12 cellular contexts compared by ENCODE assay signal in genomic region chr9:133131506-133131905, GRCh38. TPM values are rescaled to one million over a fixed set of nuclear protein-coding genes. Genes with fewer than 3 reads are reported as not detected.
DNase-seq lines count a peak whose midpoint lies in the region.
"Had no signal": no experiment of that assay in that cellular context is flagged by ENCODE, and none has a peak within 500 bp of the region (broad histone marks: within the 10 kb centered on the region; RNA-seq: fewer than 3 reads in every experiment).

No MANE protein-coding gene starts in this region.

- H3K9me3 ChIP-seq in CD4-positive, alpha-beta memory T cell (ENCODE audit: control insufficient read depth in 1 of 2, low read length in 2 of 2), result no peaks in the 10 kb centered on the region
- peaks cover 2% of the 10 kb centered on the region for H3K9me3 ChIP-seq in trophoblast cell (ENCODE audit: insufficient read depth, low read depth, low read length)
- H3K9me3 ChIP-seq: prostate gland had no signal

- WGBS in trophoblast cell (ENCODE audit: extremely low coverage, insufficient coverage, insufficient read length), result no CpG with 5 or more reads among the region's 5 CpGs

- peaks cover 99% of the 10 kb centered on the region for H3K4me1 ChIP-seq in CD4-positive, alpha-beta memory T cell (ENCODE audit: insufficient read depth, low read length)
- H3K4me1 ChIP-seq in trophoblast cell (ENCODE audit: control insufficient read depth in 1 of 2, insufficient read depth in 2 of 2, low read length in 2 of 2), result peaks cover 34 to 35% of the 10 kb centered on the region in 2 experiments

- peaks cover 5 to 26% of the 10 kb centered on the region in 2 donors for H3K36me3 Mint-ChIP-seq in CD4-positive, alpha-beta memory T cell

- H3K27me3 Mint-ChIP-seq in CD4-positive, alpha-beta memory T cell, result no peaks in the 10 kb centered on the region

- H2BK5ac ChIP-seq in trophoblast cell (ENCODE audit: low read depth, low read length, poor library complexity), result no peak overlapping the region

- no peak overlapping the region for H3K14ac ChIP-seq in trophoblast cell (ENCODE audit: low read length)

- intact Hi-C loops in CD4-positive, alpha-beta memory T cell (cut with micrococcal nuclease), result loop anchor here (1.0 kb wide), 1 partner anchor 10 kb away; the partner anchor contains the start of gene RALGDS

- H2BK120ac ChIP-seq in trophoblast cell (ENCODE audit: insufficient read depth, low read length, poor library complexity), result no peak overlapping the region

- H3K36me3 ChIP-seq in CD4-positive, alpha-beta memory T cell (ENCODE audit: insufficient read depth, low read length), result peaks cover 5% of the 10 kb centered on the region
- peaks cover 5 to 10% of the 10 kb centered on the region in 2 experiments for H3K36me3 ChIP-seq in trophoblast cell (ENCODE audit: control insufficient read depth in 1 of 2, insufficient read depth in 2 of 2, low read length in 2 of 2)
- H3K36me3 ChIP-seq: prostate gland had no signal

- no peak overlapping the region for H2AFZ ChIP-seq in trophoblast cell (ENCODE audit: insufficient read depth, low read length, poor library complexity)

- H3K27ac Mint-ChIP-seq in CD4-positive, alpha-beta memory T cell, result peak overlapping the region; percentile 100

- H3K4me3 Mint-ChIP-seq in CD4-positive, alpha-beta memory T cell, result peak overlapping the region; percentile 69 to 93 (median 84)

- no peak overlapping the region for H3K4me2 ChIP-seq in trophoblast cell (ENCODE audit: low read length)

- peaks cover 0 to 6% (median 0%) of the 10 kb centered on the region in 8 donors for H3K9me3 Mint-ChIP-seq in CD4-positive, alpha-beta memory T cell

- H3K4ac ChIP-seq in trophoblast cell (ENCODE audit: low read depth, low read length), result no peak overlapping the region

- no peak overlapping the region for H4K12ac ChIP-seq in trophoblast cell (ENCODE audit: low read depth, low read length)

- H3K9ac ChIP-seq in trophoblast cell (ENCODE audit: low read length), result no peak overlapping the region

- H2BK12ac ChIP-seq in trophoblast cell (ENCODE audit: low read length), result no peak overlapping the region

- H4K8ac ChIP-seq in trophoblast cell (ENCODE audit: low read depth, low read length), result no peak overlapping the region

- no peak overlapping the region for H4K91ac ChIP-seq in trophoblast cell (ENCODE audit: low read depth, low read length)

- POLR2A ChIA-PET in CD4-positive, alpha-beta memory T cell (lab: Charles Lee; ENCODE audit: partially characterized antibody), result interaction anchor here (1.2 to 13.2 kb wide), 5 partner anchors 10 to 101 kb away, joined by 3 to 424 read pairs (median 17); partner anchors contain the start of genes GTF3C5 and RALGDS

- no peaks in the 10 kb centered on the region for H3K27me3 ChIP-seq in CD4-positive, alpha-beta memory T cell (ENCODE audit: insufficient read depth, low read length)
- H3K27me3 ChIP-seq in trophoblast cell (ENCODE audit: insufficient read depth, low read length), result no peaks in the 10 kb centered on the region

- peaks cover 48 to 97% (median 79%) of the 10 kb centered on the region in 4 donors for H3K4me1 Mint-ChIP-seq in CD4-positive, alpha-beta memory T cell

- peaks cover 6% of the 10 kb centered on the region for H3K79me2 ChIP-seq in trophoblast cell (ENCODE audit: control insufficient read depth, insufficient read depth, low read length, poor library complexity)

- peaks cover 10% of the 10 kb centered on the region for H3K79me1 ChIP-seq in trophoblast cell (ENCODE audit: low read length)

- H3K18ac ChIP-seq in trophoblast cell (ENCODE audit: low read length), result peak overlapping the region; percentile 15

- DNase-seq in CD4-positive, alpha-beta memory T cell, result no peak
- DNase-seq in LHCN-M2 (ENCODE audit: low read depth), result peak; percentile 86
- no peak for DNase-seq in caudate nucleus (lab: John Stamatoyannopoulos, UW)
- DNase-seq in trophoblast cell, result no peak
- no peak for DNase-seq in effector CD4-positive, alpha-beta T cell
- DNase-seq in stimulated activated CD4-positive, alpha-beta T cell treated with anti-CD3 and anti-CD28 coated beads, Interleukin-15, amount 100 ng/mL, for 24 hours, result no peak
- DNase-seq in germinal center (ENCODE audit: low spot score), result no peak
- DNase-seq in activated effector memory CD4-positive, alpha-beta T cell treated with Interleukin-2 at 50 U/mL for 16 hours, result no peak
- DNase-seq: amniotic stem cell, DMS53, left cardiac atrium had no signal

- CTCF ChIA-PET in CD4-positive, alpha-beta memory T cell (lab: Charles Lee; ENCODE audit: partially characterized antibody), result interaction anchor here (1.3 to 13.5 kb wide), 2 partner anchors 9 to 14 kb away, joined by 4 to 282 read pairs; no protein-coding TSS in a partner anchor

- no peak overlapping the region for H3K23ac ChIP-seq in trophoblast cell (ENCODE audit: low read length)

- H3K4me3 ChIP-seq in CD4-positive, alpha-beta memory T cell (ENCODE audit: low read length in 2 of 2), result peak overlapping the region; percentile 27 to 41
- H3K4me3 ChIP-seq in trophoblast cell (ENCODE audit: low read depth, low read length), result no peak overlapping the region
- H3K4me3 ChIP-seq: prostate gland had no signal

- H3K27ac ChIP-seq in CD4-positive, alpha-beta memory T cell (ENCODE audit: low read depth, low read length), result peak overlapping the region; percentile 100
- peak overlapping the region; percentile 100 for H3K27ac ChIP-seq in caudate nucleus (ENCODE audit: low read depth, low read length)
- H3K27ac ChIP-seq in trophoblast cell (ENCODE audit: low read depth, low read length), result no peak overlapping the region

- H2AK5ac ChIP-seq in trophoblast cell (ENCODE audit: low read length), result no peak overlapping the region

RNA-seq across cellular contexts. Expression of gene RALGDS, which starts 10.5 kb away (rescaled TPM):
- 100 to 1,000 TPM; 123 to 131 TPM for total RNA-seq in CD4-positive, alpha-beta memory T cell
- polyA plus RNA-seq in CD4-positive, alpha-beta memory T cell, result 10 to 100 TPM; 27.9 to 67.8 TPM
- 15.5 and 17.8 TPM in 2 replicates for total RNA-seq in LHCN-M2 (2014; rRNA removed)
- polyA plus RNA-seq in LHCN-M2 (2012), result 5.9 TPM
- 39.2 and 39.5 TPM in 2 replicates for polyA plus RNA-seq in trophoblast cell (2013)

RNA-seq across cellular contexts. Expression of gene GBGT1, which starts 32.2 kb away (rescaled TPM):
- 1 to 10 TPM; 3.6 to 6.3 TPM for total RNA-seq in CD4-positive, alpha-beta memory T cell
- under 1 TPM; 0.16 to 0.50 TPM for polyA plus RNA-seq in CD4-positive, alpha-beta memory T cell
- 0.34 and 1.3 TPM in 2 replicates for total RNA-seq in LHCN-M2 (2014; rRNA removed)
- 0.56 TPM for polyA plus RNA-seq in LHCN-M2 (2012)
- 10.3 and 11.1 TPM in 2 replicates for polyA plus RNA-seq in trophoblast cell (2013)
